27 cellular contexts compared by ENCODE assay signal in the genomic region with DNA sequence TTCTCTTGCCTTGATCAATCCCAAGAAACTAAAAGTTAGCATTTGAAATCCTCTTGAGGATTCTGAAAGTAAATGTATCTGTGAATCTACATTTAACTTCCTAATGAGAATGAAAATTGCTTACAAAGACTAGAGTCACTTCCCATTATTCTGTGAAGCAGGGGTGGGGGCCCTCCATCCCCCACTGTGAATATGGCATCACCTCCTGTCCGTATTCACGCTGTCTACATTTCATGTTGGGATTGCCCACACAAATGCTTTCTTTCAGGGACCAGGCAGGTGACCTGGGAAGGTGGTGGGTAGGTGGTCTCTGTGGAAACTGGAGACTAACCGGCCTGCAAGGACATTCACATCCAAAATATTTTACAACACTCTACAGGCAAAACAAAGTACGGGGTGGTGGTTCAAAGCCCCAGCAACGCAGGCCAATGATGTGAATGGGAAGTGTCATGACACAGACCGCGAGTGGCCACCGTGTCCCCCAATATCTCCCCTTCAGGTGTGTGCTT.
"Had no signal": no experiment of that assay in that cellular context is flagged by ENCODE, and none has a peak within 500 bp of the region (broad histone marks: within the 10 kb centered on the region; RNA-seq: fewer than 3 reads in every experiment).

No MANE protein-coding gene starts in this region.

- H3K4me3 Mint-ChIP-seq: activated CD4-positive, alpha-beta memory T cell treated with anti-CD3 and anti-CD28 coated beads for 36 hours; activated CD4-positive, alpha-beta T cell treated with anti-CD3 and anti-CD28 coated beads, Interleukin-2, amount 10 ng/mL, durations not matched to agents 24 days and 14 days; activated CD8-positive, alpha-beta memory T cell treated with anti-CD3 and anti-CD28 coated beads, Interleukin-2, amount 10 ng/mL, durations not matched to agents 7 days and 5 days; activated naive CD4-positive, alpha-beta T cell treated with anti-CD3 and anti-CD28 coated beads, Interleukin-2, amount 10 ng/mL, durations not matched to agents 7 days and 5 days; endodermal cell; mesothelial cell of epicardium; naive B cell; stimulated activated naive CD8-positive, alpha-beta T cell treated with anti-CD3 and anti-CD28 coated beads, Interleukin-15, Interleukin-2, amounts not matched to agents 100 ng/mL and 50 ng/mL, for 24 hours had no signal

- H3K9me3 Mint-ChIP-seq: activated CD4-positive, alpha-beta memory T cell treated with anti-CD3 and anti-CD28 coated beads for 36 hours; activated CD4-positive, alpha-beta T cell treated with anti-CD3 and anti-CD28 coated beads, Interleukin-2, amount 10 ng/mL, durations not matched to agents 24 days and 14 days; activated naive CD4-positive, alpha-beta T cell treated with anti-CD3 and anti-CD28 coated beads, Interleukin-2, amount 10 ng/mL, durations not matched to agents 7 days and 5 days; endodermal cell; mesothelial cell of epicardium; naive B cell; stimulated activated naive CD8-positive, alpha-beta T cell treated with anti-CD3 and anti-CD28 coated beads, Interleukin-15, Interleukin-2, amounts not matched to agents 100 ng/mL and 50 ng/mL, for 24 hours had no signal

- H3K4me3 ChIP-seq: right atrium auricular region, spleen, thoracic aorta, uterus had no signal

- H3K27ac Mint-ChIP-seq: activated CD4-positive, alpha-beta memory T cell treated with anti-CD3 and anti-CD28 coated beads for 36 hours; activated CD4-positive, alpha-beta T cell treated with anti-CD3 and anti-CD28 coated beads, Interleukin-2, amount 10 ng/mL, durations not matched to agents 24 days and 14 days; activated CD8-positive, alpha-beta memory T cell treated with anti-CD3 and anti-CD28 coated beads, Interleukin-2, amount 10 ng/mL, durations not matched to agents 7 days and 5 days; endodermal cell; mesothelial cell of epicardium; stimulated activated naive CD8-positive, alpha-beta T cell treated with anti-CD3 and anti-CD28 coated beads, Interleukin-15, Interleukin-2, amounts not matched to agents 100 ng/mL and 50 ng/mL, for 24 hours had no signal

- H3K4me1 ChIP-seq: parathyroid adenoma, spleen, uterus had no signal

- H3K27ac ChIP-seq: parathyroid adenoma, right atrium auricular region, thoracic aorta, uterus, WERI-Rb-1 had no signal

- H3K9me3 ChIP-seq: right atrium auricular region, spleen, thoracic aorta, uterus had no signal

- H3K36me3 ChIP-seq: uterus had no signal

- DNase-seq: activated CD4-positive, alpha-beta memory T cell treated with anti-CD3 and anti-CD28 coated beads for 36 hours; activated CD4-positive, alpha-beta T cell treated with anti-CD3 and anti-CD28 coated beads, Interleukin-2, amount 10 ng/mL, durations not matched to agents 24 days and 14 days; activated CD4-positive, CD25-positive, alpha-beta regulatory T cell treated with anti-CD3 and anti-CD28 coated beads, Interleukin-2, amount 50 U/mL, for 72 hours; activated CD8-positive, alpha-beta memory T cell treated with anti-CD3 and anti-CD28 coated beads, Interleukin-2, amount 10 ng/mL, durations not matched to agents 7 days and 5 days; activated gamma-delta T cell; activated naive CD4-positive, alpha-beta T cell treated with anti-CD3 and anti-CD28 coated beads, Interleukin-2, amount 10 ng/mL, durations not matched to agents 7 days and 5 days; activated T-cell treated with anti-CD3 and anti-CD28 coated beads for 4 hours; amygdala; caudate nucleus; cortex of kidney; endodermal cell; foreskin fibroblast; hippocampal formation; left cardiac atrium; mammary epithelial cell; naive B cell; nucleus accumbens; spleen; T-helper 9 cell; trophoblast cell; uterus; WERI-Rb-1 had no signal

- H3K4me1 Mint-ChIP-seq: activated CD4-positive, alpha-beta T cell treated with anti-CD3 and anti-CD28 coated beads, Interleukin-2, amount 10 ng/mL, durations not matched to agents 24 days and 14 days; activated CD8-positive, alpha-beta memory T cell treated with anti-CD3 and anti-CD28 coated beads, Interleukin-2, amount 10 ng/mL, durations not matched to agents 7 days and 5 days; activated naive CD4-positive, alpha-beta T cell treated with anti-CD3 and anti-CD28 coated beads, Interleukin-2, amount 10 ng/mL, durations not matched to agents 7 days and 5 days; endodermal cell; mesothelial cell of epicardium; naive B cell had no signal

- H3K27me3 ChIP-seq: right atrium auricular region, spleen, uterus had no signal

- ATAC-seq: activated CD8-positive, alpha-beta memory T cell treated with anti-CD3 and anti-CD28 coated beads, Interleukin-2, amount 10 ng/mL, durations not matched to agents 7 days and 5 days; left cardiac atrium had no signal

- H3K27me3 Mint-ChIP-seq: activated CD4-positive, alpha-beta memory T cell treated with anti-CD3 and anti-CD28 coated beads for 36 hours; activated CD4-positive, alpha-beta T cell treated with anti-CD3 and anti-CD28 coated beads, Interleukin-2, amount 10 ng/mL, durations not matched to agents 24 days and 14 days; activated CD8-positive, alpha-beta memory T cell treated with anti-CD3 and anti-CD28 coated beads, Interleukin-2, amount 10 ng/mL, durations not matched to agents 7 days and 5 days; activated naive CD4-positive, alpha-beta T cell treated with anti-CD3 and anti-CD28 coated beads, Interleukin-2, amount 10 ng/mL, durations not matched to agents 7 days and 5 days; naive B cell; stimulated activated naive CD8-positive, alpha-beta T cell treated with anti-CD3 and anti-CD28 coated beads, Interleukin-15, Interleukin-2, amounts not matched to agents 100 ng/mL and 50 ng/mL, for 24 hours had no signal
